Comparison of ENCODE assay signal across 17 cellular contexts in genomic region chr15:87527416-87527815, GRCh38.
DNase-seq lines count a peak whose midpoint lies in the region; ATAC-seq and TF ChIP-seq lines count a peak whose summit lies in the region.
"Had no signal": no experiment of that assay in that cellular context is flagged by ENCODE, and none has a peak within 500 bp of the region (broad histone marks: within the 10 kb centered on the region; RNA-seq: fewer than 3 reads in every experiment).

No MANE protein-coding gene starts in this region.

- peaks cover 0 to 10% (median 2%) of the 10 kb centered on the region in 11 donors for H3K9me3 Mint-ChIP-seq in naive thymus-derived CD4-positive, alpha-beta T cell
- no peaks in the 10 kb centered on the region for H3K9me3 Mint-ChIP-seq in activated CD4-positive, alpha-beta memory T cell treated with anti-CD3 and anti-CD28 coated beads for 36 hours
- H3K9me3 Mint-ChIP-seq: CD8-positive, alpha-beta T cell had no signal

- H3K4me2 ChIP-seq in PC-9 = no peak overlapping the region

- H3K27me3 Mint-ChIP-seq in naive thymus-derived CD4-positive, alpha-beta T cell = no peaks in the 10 kb centered on the region
- no peaks in the 10 kb centered on the region for H3K27me3 Mint-ChIP-seq in activated CD4-positive, alpha-beta memory T cell treated with anti-CD3 and anti-CD28 coated beads for 36 hours
- H3K27me3 Mint-ChIP-seq: activated CD8-positive, alpha-beta memory T cell treated with anti-CD3 and anti-CD28 coated beads, Interleukin-2, amount 10 ng/mL, durations not matched to agents 7 days and 5 days had no signal

- TF ChIP-seq POLR2A in gastrocnemius medialis (IDR thresholded peaks at IDR 0.05) = no peak

- H2AFZ ChIP-seq in PC-9 = no peak overlapping the region

- CTCF ChIA-PET in PC-9 (lab: Charles Lee) = no interaction called here
- CTCF ChIA-PET in naive thymus-derived CD4-positive, alpha-beta T cell (lab: Charles Lee) = no interaction called here
- CTCF ChIA-PET in activated CD4-positive, alpha-beta memory T cell treated with anti-CD3 and anti-CD28 coated beads for 36 hours (lab: Charles Lee) = no interaction called here

- H3K27ac ChIP-seq in PC-9 (no peak overlapping the region), gastrocnemius medialis (no peak overlapping the region)
- no peak overlapping the region for H3K27ac ChIP-seq in naive thymus-derived CD4-positive, alpha-beta T cell (ENCODE audit: low read depth, low read length)
- H3K27ac ChIP-seq: neutrophil had no signal

- no TSS peak for BruUV-seq in PC-9 (replicated peaks; lab: Mats Ljungman, UMichigan)

- peak; percentile 76 to 81 for ATAC-seq in gastrocnemius medialis
- no peak for ATAC-seq in naive thymus-derived CD4-positive, alpha-beta T cell
- ATAC-seq: activated CD8-positive, alpha-beta memory T cell treated with anti-CD3 and anti-CD28 coated beads, Interleukin-2, amount 10 ng/mL, durations not matched to agents 7 days and 5 days; CD8-positive, alpha-beta T cell; HCT116 had no signal

- H3K27me3 ChIP-seq in PC-9 (ENCODE audit: insufficient read depth, low read depth) (no peaks in the 10 kb centered on the region), gastrocnemius medialis (no peaks in the 10 kb centered on the region)
- H3K27me3 ChIP-seq in naive thymus-derived CD4-positive, alpha-beta T cell (ENCODE audit: control insufficient read depth in 2 of 2, insufficient read depth in 2 of 2, low read length in 2 of 2) = no peaks in the 10 kb centered on the region
- H3K27me3 ChIP-seq: neutrophil had no signal

- H3K9me2 ChIP-seq in PC-9 (ENCODE audit: insufficient read depth) = no peaks in the 10 kb centered on the region

- TF ChIP-seq CTCF in PC-9 (conservative IDR thresholded peaks at IDR 0.05) (no peak), fibroblast of the aortic adventitia (IDR thresholded peaks at IDR 0.05; ENCODE audit: insufficient read depth, low read length) (no peak), gastrocnemius medialis (IDR thresholded peaks at IDR 0.05 in 4 of 5, conservative IDR thresholded peaks at IDR 0.05 in 1 of 5) (no peak)

- H3K9me3 ChIP-seq in PC-9 (ENCODE audit: insufficient read depth, low read depth) (no peaks in the 10 kb centered on the region), gastrocnemius medialis (no peaks in the 10 kb centered on the region)
- H3K9me3 ChIP-seq in naive thymus-derived CD4-positive, alpha-beta T cell (ENCODE audit: control insufficient read depth in 2 of 3, low read length in 3 of 3) = no peaks in the 10 kb centered on the region
- H3K9me3 ChIP-seq: neutrophil had no signal

- no peaks in the 10 kb centered on the region for H3K36me3 ChIP-seq in PC-9 (ENCODE audit: low read depth)
- H3K36me3 ChIP-seq in gastrocnemius medialis = no peaks in the 10 kb centered on the region
- no peaks in the 10 kb centered on the region for H3K36me3 ChIP-seq in naive thymus-derived CD4-positive, alpha-beta T cell (ENCODE audit: control insufficient read depth in 2 of 3, insufficient read depth in 3 of 3, low read length in 3 of 3)
- H3K36me3 ChIP-seq: neutrophil had no signal

- H3K36me3 Mint-ChIP-seq in naive thymus-derived CD4-positive, alpha-beta T cell = no peaks in the 10 kb centered on the region
- no peaks in the 10 kb centered on the region for H3K36me3 Mint-ChIP-seq in activated CD4-positive, alpha-beta memory T cell treated with anti-CD3 and anti-CD28 coated beads for 36 hours
- H3K36me3 Mint-ChIP-seq: activated CD8-positive, alpha-beta memory T cell treated with anti-CD3 and anti-CD28 coated beads, Interleukin-2, amount 10 ng/mL, durations not matched to agents 7 days and 5 days; CD8-positive, alpha-beta T cell had no signal

- intact Hi-C loops in PC-9 (cut with micrococcal nuclease; ENCODE audit: unreplicated experiment) (no loop called here), gastrocnemius medialis (cut with DNase I; ENCODE audit: low total_unique reads) (no loop called here)
- intact Hi-C loops in naive thymus-derived CD4-positive, alpha-beta T cell (cut with micrococcal nuclease) = no loop called here
- intact Hi-C loops in activated CD4-positive, alpha-beta memory T cell treated with anti-CD3 and anti-CD28 coated beads for 36 hours (cut with micrococcal nuclease) = no loop called here

- H3K4me1 ChIP-seq in PC-9 (replicated peaks; ENCODE audit: insufficient read depth) (no peaks in the 10 kb centered on the region), gastrocnemius medialis (no peaks in the 10 kb centered on the region)
- no peaks in the 10 kb centered on the region for H3K4me1 ChIP-seq in naive thymus-derived CD4-positive, alpha-beta T cell (ENCODE audit: control insufficient read depth in 2 of 2, insufficient read depth in 2 of 2, low read length in 2 of 2)

- POLR2A ChIA-PET in PC-9 (lab: Charles Lee; ENCODE audit: unreplicated experiment) = no interaction called here
- POLR2A ChIA-PET in naive thymus-derived CD4-positive, alpha-beta T cell (lab: Charles Lee) = no interaction called here
- POLR2A ChIA-PET in activated CD4-positive, alpha-beta memory T cell treated with anti-CD3 and anti-CD28 coated beads for 36 hours (lab: Charles Lee) = no interaction called here

- H3K4me3 ChIP-seq in PC-9 = no peak overlapping the region
- no peak overlapping the region for H3K4me3 ChIP-seq in fibroblast of the aortic adventitia (ENCODE audit: low read depth, low read length)
- no peak overlapping the region for H3K4me3 ChIP-seq in gastrocnemius medialis
- no peak overlapping the region for H3K4me3 ChIP-seq in naive thymus-derived CD4-positive, alpha-beta T cell (ENCODE audit: low read length)

- H3K4me1 Mint-ChIP-seq in naive thymus-derived CD4-positive, alpha-beta T cell = peaks cover 0 to 5% (median 0%) of the 10 kb centered on the region in 7 donors
- no peaks in the 10 kb centered on the region for H3K4me1 Mint-ChIP-seq in activated CD4-positive, alpha-beta memory T cell treated with anti-CD3 and anti-CD28 coated beads for 36 hours (ENCODE audit: low read depth)
- H3K4me1 Mint-ChIP-seq: activated CD8-positive, alpha-beta memory T cell treated with anti-CD3 and anti-CD28 coated beads, Interleukin-2, amount 10 ng/mL, durations not matched to agents 7 days and 5 days had no signal

- no peaks in the 10 kb centered on the region for H4K20me1 ChIP-seq in PC-9 (ENCODE audit: insufficient read depth)

- H3K79me2 ChIP-seq in PC-9 (ENCODE audit: low read depth) = no peaks in the 10 kb centered on the region

- H3K4me3 Mint-ChIP-seq in naive thymus-derived CD4-positive, alpha-beta T cell = no peak overlapping the region
- no peak overlapping the region for H3K4me3 Mint-ChIP-seq in activated CD4-positive, alpha-beta memory T cell treated with anti-CD3 and anti-CD28 coated beads for 36 hours
- H3K4me3 Mint-ChIP-seq: activated CD8-positive, alpha-beta memory T cell treated with anti-CD3 and anti-CD28 coated beads, Interleukin-2, amount 10 ng/mL, durations not matched to agents 7 days and 5 days; CD8-positive, alpha-beta T cell had no signal

- no peaks in the 10 kb centered on the region for H3F3A ChIP-seq in PC-9 (ENCODE audit: insufficient read depth, low read depth)

- H3K27ac Mint-ChIP-seq in naive thymus-derived CD4-positive, alpha-beta T cell = no peak overlapping the region
- no peak overlapping the region for H3K27ac Mint-ChIP-seq in activated CD4-positive, alpha-beta memory T cell treated with anti-CD3 and anti-CD28 coated beads for 36 hours
- H3K27ac Mint-ChIP-seq: activated CD8-positive, alpha-beta memory T cell treated with anti-CD3 and anti-CD28 coated beads, Interleukin-2, amount 10 ng/mL, durations not matched to agents 7 days and 5 days; CD8-positive, alpha-beta T cell had no signal

- in situ Hi-C loops in gastrocnemius medialis (cut with MboI; ENCODE audit: low sequenced_read_pairs in 4 of 4) = loop anchor here in 1 of 4 donors (25.0 kb wide), 1 partner anchor 90 kb away; no protein-coding TSS in a partner anchor

- peak; percentile 3 for DNase-seq in NCI-H446 treated with DMSO at 0.1 percent for 48 hours (lab: John Stamatoyannopoulos, UW)
- DNase-seq in NCI-H446 (lab: John Stamatoyannopoulos, UW) = no peak
- peak; percentile 44 to 58 for DNase-seq in PC-9
- DNase-seq in fibroblast of the aortic adventitia (ENCODE audit: low read depth) = peak; percentile 40
- peak in 1 of 2 donors; percentile 25 for DNase-seq in gastrocnemius medialis
- no peak for DNase-seq in naive thymus-derived CD4-positive, alpha-beta T cell
- DNase-seq in activated CD4-positive, alpha-beta memory T cell treated with anti-CD3 and anti-CD28 coated beads for 36 hours = no peak
- no peak for DNase-seq in NCI-H524 treated with DMSO at 0.1 percent for 48 hours (lab: John Stamatoyannopoulos, UW)
- DNase-seq: activated CD8-positive, alpha-beta memory T cell treated with anti-CD3 and anti-CD28 coated beads, Interleukin-2, amount 10 ng/mL, durations not matched to agents 7 days and 5 days; activated gamma-delta T cell treated with Interleukin-2 at 50 U/mL for 16 hours; CD8-positive, alpha-beta T cell; mesenchymal stem cell; NCI-H2081; small intestine; stimulated activated naive CD4-positive, alpha-beta T cell treated with Interleukin-2 at 50 U/mL for 16 hours had no signal

Comparison
In these comparisons a context has a peak if more than half of its experiments do, and no peak if none do; other contexts are left out.
1. DNase-seq: peak in NCI-H446 treated with DMSO at 0.1 percent for 48 hours (single experiment), PC-9 (2 of 2) and fibroblast of the aortic adventitia (single experiment); none in NCI-H446 (0 of 2), naive thymus-derived CD4-positive, alpha-beta T cell (0 of 9), activated CD4-positive, alpha-beta memory T cell treated with anti-CD3 and anti-CD28 coated beads for 36 hours (single experiment) and NCI-H524 treated with DMSO at 0.1 percent for 48 hours (single experiment).